ENCODE assay signal across 8 cellular contexts in genomic region chr1:38028671-38029070, GRCh38. TPM values are rescaled to one million over a fixed set of nuclear protein-coding genes. Genes with fewer than 3 reads are reported as not detected.
A peak's percentile ranks its signal among the peaks of the same experiment; 100 is the strongest.
DNase-seq lines count a peak whose midpoint lies in the region; ATAC-seq, FAIRE-seq and TF ChIP-seq lines count a peak whose summit lies in the region.

No MANE protein-coding gene starts in this region.

- H3K4me1 Mint-ChIP-seq in T-helper 1 cell treated with Interleukin-12 subunit alpha and Interleukin-12 subunit beta and Interleukin-4 antibody, amounts not matched to agents 30 μg/mL and 1 μg/mL, for 36 hours (ENCODE audit: low read depth), result peaks cover 37% of the 10 kb centered on the region
- H3K4me1 Mint-ChIP-seq in astrocyte (ENCODE audit: low read depth, unreplicated experiment), result peaks cover 39% of the 10 kb centered on the region

- intact Hi-C loops in mucosa of descending colon (cut with DNase I, micrococcal nuclease), result no loop called here

- H3K27ac ChIP-seq in KMS-11 (peak overlapping the region; percentile 76), astrocyte (ENCODE audit: low read depth, low read length) (no peak overlapping the region), osteoblast (ENCODE audit: low read depth, low read length) (no peak overlapping the region)

- H3K4me2 ChIP-seq in KMS-11, result peak overlapping the region; percentile 98
- peak overlapping the region; percentile 78 for H3K4me2 ChIP-seq in astrocyte (ENCODE audit: low read length)
- H3K4me2 ChIP-seq in osteoblast (ENCODE audit: insufficient read depth, low read length), result no peak overlapping the region

- no peaks in the 10 kb centered on the region for H3K9me3 Mint-ChIP-seq in T-helper 1 cell treated with Interleukin-12 subunit alpha and Interleukin-12 subunit beta and Interleukin-4 antibody, amounts not matched to agents 30 μg/mL and 1 μg/mL, for 36 hours
- no peaks in the 10 kb centered on the region for H3K9me3 Mint-ChIP-seq in astrocyte (ENCODE audit: unreplicated experiment)

- no peaks in the 10 kb centered on the region for H3K36me3 ChIP-seq in KMS-11 (ENCODE audit: insufficient read depth)
- H3K36me3 ChIP-seq in astrocyte (ENCODE audit: insufficient read depth, low read length), result peaks cover 20% of the 10 kb centered on the region
- H3K36me3 ChIP-seq in osteoblast (ENCODE audit: insufficient read depth, low read length), result peaks cover 23% of the 10 kb centered on the region
- H3K36me3 ChIP-seq in mucosa of descending colon (ENCODE audit: low read depth), result no peaks in the 10 kb centered on the region

- H3K27ac Mint-ChIP-seq in T-helper 1 cell treated with Interleukin-12 subunit alpha and Interleukin-12 subunit beta and Interleukin-4 antibody, amounts not matched to agents 30 μg/mL and 1 μg/mL, for 36 hours, result peak overlapping the region; percentile 57
- H3K27ac Mint-ChIP-seq in astrocyte (ENCODE audit: unreplicated experiment), result peak overlapping the region; percentile 80

- H3K4me1 ChIP-seq in KMS-11 (ENCODE audit: low read depth, poor library complexity, severe bottlenecking) (peaks cover 64% of the 10 kb centered on the region), astrocyte (ENCODE audit: insufficient read depth, low read length) (peaks cover 26% of the 10 kb centered on the region), osteoblast (ENCODE audit: insufficient read depth, low read length) (peaks cover 29% of the 10 kb centered on the region), mucosa of descending colon (ENCODE audit: low read depth) (peaks cover 13% of the 10 kb centered on the region)

- H4K20me1 ChIP-seq in KMS-11 (ENCODE audit: insufficient read depth) (no peaks in the 10 kb centered on the region), astrocyte (ENCODE audit: insufficient read depth, low read length) (peaks cover 23% of the 10 kb centered on the region), osteoblast (ENCODE audit: insufficient read depth, low read length) (peaks cover 6% of the 10 kb centered on the region)

- H3K9ac ChIP-seq in KMS-11 (peak overlapping the region; percentile 25; the same call in 1 of the 2 replicates), astrocyte (ENCODE audit: low read length) (peak overlapping the region; percentile 55)

- H3K79me2 ChIP-seq in KMS-11 (ENCODE audit: insufficient read depth, low read depth), result no peaks in the 10 kb centered on the region
- H3K79me2 ChIP-seq in astrocyte (ENCODE audit: insufficient read depth, low read length), result no peaks in the 10 kb centered on the region
- H3K79me2 ChIP-seq in osteoblast (ENCODE audit: insufficient read depth, low read length), result no peaks in the 10 kb centered on the region

- no peak overlapping the region for H2AFZ ChIP-seq in KMS-11 (ENCODE audit: low read depth)
- H2AFZ ChIP-seq in astrocyte (ENCODE audit: low read depth, low read length), result no peak overlapping the region
- no peak overlapping the region for H2AFZ ChIP-seq in osteoblast (ENCODE audit: low read length)

- H3K36me3 Mint-ChIP-seq in T-helper 1 cell treated with Interleukin-12 subunit alpha and Interleukin-12 subunit beta and Interleukin-4 antibody, amounts not matched to agents 30 μg/mL and 1 μg/mL, for 36 hours (ENCODE audit: low read depth), result peaks cover 12% of the 10 kb centered on the region
- peaks cover 8% of the 10 kb centered on the region for H3K36me3 Mint-ChIP-seq in astrocyte (ENCODE audit: low read depth, unreplicated experiment)

- H3K27me3 ChIP-seq in KMS-11 (ENCODE audit: insufficient read depth, low read depth) (no peaks in the 10 kb centered on the region), astrocyte (ENCODE audit: insufficient read depth, low read length) (no peaks in the 10 kb centered on the region), osteoblast (ENCODE audit: insufficient read depth, low read length) (no peaks in the 10 kb centered on the region)

- no peak for DNase-seq in T-helper 1 cell
- DNase-seq in astrocyte (ENCODE audit: low read depth), result no peak
- DNase-seq in osteoblast (ENCODE audit: insufficient read length, low spot score, missing footprints), result peak; percentile 71
- no peak for DNase-seq in mucosa of descending colon

- H3K9me3 ChIP-seq in astrocyte (ENCODE audit: insufficient read depth, low read depth, low read length), result no peaks in the 10 kb centered on the region
- no peaks in the 10 kb centered on the region for H3K9me3 ChIP-seq in osteoblast (ENCODE audit: low read depth, low read length)
- H3K9me3 ChIP-seq in mucosa of descending colon, result no peaks in the 10 kb centered on the region

- ATAC-seq in HG02588 (IDR thresholded peaks at IDR 0.05; ENCODE audit: unreplicated experiment), result no peak
- ATAC-seq in mucosa of descending colon, result no peak
- no peak for ATAC-seq in GM21390 (IDR thresholded peaks at IDR 0.05; ENCODE audit: unreplicated experiment)

- H3K4me3 Mint-ChIP-seq in T-helper 1 cell treated with Interleukin-12 subunit alpha and Interleukin-12 subunit beta and Interleukin-4 antibody, amounts not matched to agents 30 μg/mL and 1 μg/mL, for 36 hours, result peak overlapping the region; percentile 9
- H3K4me3 Mint-ChIP-seq in astrocyte (ENCODE audit: unreplicated experiment), result no peak overlapping the region

- no peaks in the 10 kb centered on the region for H3K27me3 Mint-ChIP-seq in T-helper 1 cell treated with Interleukin-12 subunit alpha and Interleukin-12 subunit beta and Interleukin-4 antibody, amounts not matched to agents 30 μg/mL and 1 μg/mL, for 36 hours (ENCODE audit: low read depth)
- no peaks in the 10 kb centered on the region for H3K27me3 Mint-ChIP-seq in astrocyte (ENCODE audit: low read depth, unreplicated experiment)

- peak; percentile 38; the same call in 1 of the 2 replicates for TF ChIP-seq CTCF in KMS-11 (conservative IDR thresholded peaks at IDR 0.05; ENCODE audit: low read depth, low read length)
- no peak for TF ChIP-seq CTCF in astrocyte (IDR thresholded peaks at IDR 0.05; ENCODE audit: insufficient read depth, low read depth, low read length)
- no peak for TF ChIP-seq CTCF in osteoblast (IDR thresholded peaks at IDR 0.05; ENCODE audit: extremely low read depth, low read depth, low read length)
- TF ChIP-seq CTCF in mucosa of descending colon (IDR thresholded peaks at IDR 0.05), result no peak

- H3K4me3 ChIP-seq in KMS-11 (IDR thresholded peaks at IDR 0.05; ENCODE audit: insufficient read depth, low read depth, low read length), result peak overlapping the region; percentile 16
- no peak overlapping the region for H3K4me3 ChIP-seq in astrocyte (ENCODE audit: insufficient read depth, low read depth, low read length)
- H3K4me3 ChIP-seq in osteoblast (ENCODE audit: insufficient read depth, low read length), result no peak overlapping the region
- no peak overlapping the region for H3K4me3 ChIP-seq in mucosa of descending colon

- FAIRE-seq in astrocyte (lab: Jason Lieb, UNC), result no peak

RNA-seq across cellular contexts. Expression of gene UTP11, which starts 16.1 kb away (rescaled TPM):
- total RNA-seq in astrocyte (38.2 and 42.6 TPM in 2 replicates), osteoblast (38.7 and 39.8 TPM in 2 replicates), mucosa of descending colon (10 to 100 TPM; 13.7 to 35.7 (median 15.3) TPM)

RNA-seq across cellular contexts. Expression of gene POU3F1, which starts 17.9 kb away (rescaled TPM):
- total RNA-seq in astrocyte (2.3 and 3.3 TPM in 2 replicates), osteoblast (under 0.01 TPM in 2 replicates), mucosa of descending colon (not detected)

RNA-seq across cellular contexts. Expression of gene FHL3, which starts 23.4 kb away (rescaled TPM):
- total RNA-seq in astrocyte, result 107 and 116 TPM in 2 replicates
- total RNA-seq in osteoblast, result 21.4 and 25.6 TPM in 2 replicates
- total RNA-seq in mucosa of descending colon, result 10 to 100 TPM in 1 of 3 donors, 1 to 10 TPM in 2; 2.0 to 34.1 (median 8.7) TPM

RNA-seq across cellular contexts. Expression of gene SF3A3, which starts 38.8 kb away (rescaled TPM):
- total RNA-seq in astrocyte (66.5 and 76.8 TPM in 2 replicates), osteoblast (68.7 and 76.7 TPM in 2 replicates), mucosa of descending colon (10 to 100 TPM; 38.3 to 47.1 (median 44.7) TPM)
